Comparison of ENCODE assay signal across 21 cellular contexts in the genomic region with DNA sequence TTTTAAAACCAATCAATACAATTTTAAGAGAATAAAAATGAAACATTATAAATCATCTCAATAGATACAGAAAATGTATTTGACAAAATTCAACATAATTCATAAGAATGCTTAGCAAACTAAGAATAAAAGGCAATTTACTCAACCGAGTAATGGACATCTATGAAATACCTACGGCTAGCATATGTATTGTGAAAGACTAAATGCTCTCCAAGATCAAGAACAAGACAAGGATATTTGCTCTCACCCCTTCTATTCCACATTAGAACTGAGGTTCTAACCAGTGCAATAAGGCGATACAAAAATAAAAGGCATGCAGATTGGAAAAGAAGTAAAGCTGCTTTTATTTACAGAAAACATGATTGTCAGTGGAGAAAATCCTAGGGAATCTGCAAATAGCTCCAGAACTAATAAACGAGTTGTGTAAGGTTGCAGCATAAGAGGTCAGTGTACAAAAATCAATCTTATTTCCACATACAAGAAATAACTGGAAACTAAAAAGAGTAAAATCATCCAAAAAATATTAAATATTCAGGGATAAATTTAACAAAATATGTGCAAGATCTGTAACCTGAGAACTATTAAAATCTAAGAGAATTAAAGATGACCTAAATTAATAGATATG.
"Had no signal": no experiment of that assay in that cellular context is flagged by ENCODE, and none has a peak within 500 bp of the region (broad histone marks: within the 10 kb centered on the region; RNA-seq: fewer than 3 reads in every experiment).

No MANE protein-coding gene starts in this region.

- DNase-seq: hypothalamus; immature natural killer cell; islet precursor cell; left ventricle myocardium superior; midbrain; mucosa of descending colon; naive thymus-derived CD4-positive, alpha-beta T cell; ovary; retina; right cardiac atrium; sigmoid colon; small intestine; spleen; stimulated activated CD4-positive, alpha-beta T cell treated with anti-CD3 and anti-CD28 coated beads, Interleukin-4, amount 100 ng/mL, for 24 hours; stimulated activated naive CD4-positive, alpha-beta T cell; substantia nigra; uterus had no signal

- H3K27ac ChIP-seq: ovary, sigmoid colon, spleen, tibial nerve, uterus had no signal

- H3K27me3 ChIP-seq: ovary, sigmoid colon, spleen, tibial nerve, uterus had no signal

- FAIRE-seq: small intestine had no signal

- H3K4me1 ChIP-seq: uterus had no signal

- ATAC-seq: left ventricle myocardium superior; mucosa of descending colon; naive thymus-derived CD4-positive, alpha-beta T cell; natural killer cell treated with Interleukin-12 subunit alpha and Interleukin-12 subunit beta and Interleukin-15 and Interleukin-18, amount 100 ng/mL, for 72 hours; right cardiac atrium; stimulated activated effector memory CD8-positive, alpha-beta T cell treated with anti-CD3 and anti-CD28 coated beads, Interleukin-12 subunit alpha, Interleukin-12 subunit beta, amount 100 ng/mL, for 72 hours had no signal

- H3K9me3 ChIP-seq: mucosa of descending colon, ovary, sigmoid colon, spleen, tibial nerve, uterus had no signal

- H3K4me3 ChIP-seq: lung, mucosa of descending colon, ovary, sigmoid colon, spleen, tibial nerve, uterus had no signal

- H3K36me3 ChIP-seq: ovary, sigmoid colon, spleen, tibial nerve, uterus had no signal
